ENCODE assay signal across 30 cellular contexts in genomic region chr4:98733601-98734000, GRCh38.
"Had no signal": no experiment of that assay in that cellular context is flagged by ENCODE, and none has a peak within 500 bp of the region (broad histone marks: within the 10 kb centered on the region; RNA-seq: fewer than 3 reads in every experiment).

No MANE protein-coding gene starts in this region.

- ATAC-seq: activated CD8-positive, alpha-beta T cell treated with anti-CD3 and anti-CD28 coated beads for 36 hours; activated naive CD4-positive, alpha-beta T cell treated with anti-CD3 and anti-CD28 coated beads, Interleukin-2, amount 50 U/mL, for 72 hours; activated T-cell treated with anti-CD3 and anti-CD28 coated beads, Interleukin-2, amount 50 U/mL, for 4 hours; activated T-cell treated with anti-CD3 and anti-CD28 coated beads, Interleukin-2, amount 50 U/mL, for 72 hours; activated T-helper 17 cell treated with anti-CD3 and anti-CD28 coated beads, Interleukin-2, amount 50 U/mL, for 72 hours; body of pancreas had no signal

- DNase-seq: activated B cell treated with CpG ODN at 0.5 μM for 24 hours; activated CD4-positive, alpha-beta memory T cell treated with anti-CD3 and anti-CD28 coated beads for 36 hours; activated CD4-positive, alpha-beta T cell treated with anti-CD3 and anti-CD28 coated beads for 4 hours; activated CD4-positive, alpha-beta T cell treated with anti-CD3 and anti-CD28 coated beads, Interleukin-2, amount 10 ng/mL, durations not matched to agents 24 days and 14 days; activated CD4-positive, alpha-beta T cell treated with anti-CD3 and anti-CD28 coated beads, Interleukin-2, amount 50 U/mL, for 1 hour; activated CD4-positive, alpha-beta T cell treated with anti-CD3 and anti-CD28 coated beads, Interleukin-2, amount 50 U/mL, for 4 hours; activated CD4-positive, CD25-positive, alpha-beta regulatory T cell treated with anti-CD3 and anti-CD28 coated beads, Interleukin-2, amount 50 U/mL, for 72 hours; activated CD8-positive, alpha-beta memory T cell treated with anti-CD3 and anti-CD28 coated beads, Interleukin-2, amount 50 U/mL, for 4 hours; activated CD8-positive, alpha-beta T cell treated with anti-CD3 and anti-CD28 coated beads for 36 hours; activated effector memory CD4-positive, alpha-beta T cell treated with anti-CD3 and anti-CD28 coated beads, Interleukin-2, amount 50 U/mL, for 16 hours; activated gamma-delta T cell treated with Interleukin-2 at 50 U/mL for 16 hours; activated naive CD4-positive, alpha-beta T cell; activated naive CD4-positive, alpha-beta T cell treated with anti-CD3 and anti-CD28 coated beads for 36 hours; activated naive CD4-positive, alpha-beta T cell treated with anti-CD3 and anti-CD28 coated beads, Interleukin-2, amount 50 U/mL, for 16 hours; activated naive CD8-positive, alpha-beta T cell treated with anti-CD3 and anti-CD28 coated beads, Interleukin-2, amount 10 ng/mL, durations not matched to agents 7 days and 5 days; activated T-cell treated with anti-CD3 and anti-CD28 coated beads for 4 hours; activated T-cell treated with anti-CD3 and anti-CD28 coated beads, Interleukin-2, amount 50 U/mL, for 1 hour; activated T-cell treated with anti-CD3 and anti-CD28 coated beads, Interleukin-2, amount 50 U/mL, for 4 hours; activated T-cell treated with anti-CD3 and anti-CD28 coated beads, Interleukin-2, amount 50 U/mL, for 72 hours; adrenal gland; amniotic stem cell; aorta; body of pancreas; brain microvascular endothelial cell; central memory CD4-positive, alpha-beta T cell; T-helper 1 cell; T-helper 2 cell; T-helper 9 cell had no signal
